Comparison of ENCODE assay signal across 11 cellular contexts in genomic region chr9:110116543-110116885, GRCh38.
DNase-seq lines count a peak whose midpoint lies in the region; ATAC-seq and TF ChIP-seq lines count a peak whose summit lies in the region.
"Had no signal": no experiment of that assay in that cellular context is flagged by ENCODE, and none has a peak within 500 bp of the region (broad histone marks: within the 10 kb centered on the region; RNA-seq: fewer than 3 reads in every experiment).

No MANE protein-coding gene starts in this region.

- H3K9ac ChIP-seq in adipocyte (ENCODE audit: low read length): peak overlapping the region; percentile 39

- H4K20me1 ChIP-seq in hepatocyte (ENCODE audit: insufficient read depth, poor library complexity, severe bottlenecking): no peaks in the 10 kb centered on the region

- H3K4me2 ChIP-seq in hepatocyte: no peak overlapping the region

- H3K36me3 ChIP-seq in adipocyte (ENCODE audit: control insufficient read depth, insufficient read depth, low read length, severe bottlenecking) (peaks cover 54% of the 10 kb centered on the region), hepatocyte (replicated peaks; ENCODE audit: insufficient read depth, low read depth) (no peaks in the 10 kb centered on the region), thoracic aorta (no peaks in the 10 kb centered on the region)

- H3K9me2 ChIP-seq in hepatocyte (replicated peaks; ENCODE audit: insufficient read depth): no peaks in the 10 kb centered on the region

- H3K27me3 ChIP-seq in adipocyte (replicated peaks; ENCODE audit: control insufficient read depth, insufficient read depth, low read length): no peaks in the 10 kb centered on the region
- H3K27me3 ChIP-seq in hepatocyte: no peaks in the 10 kb centered on the region
- no peaks in the 10 kb centered on the region for H3K27me3 ChIP-seq in thoracic aorta (replicated peaks; ENCODE audit: insufficient read depth)

- ATAC-seq in thoracic aorta (ENCODE audit: insufficient number of reproducible peaks, low FRiP score, low read depth) (peak; percentile 39), GM21528 (IDR thresholded peaks at IDR 0.05; ENCODE audit: low FRiP score, unreplicated experiment) (no peak)
- ATAC-seq: effector memory CD8-positive, alpha-beta T cell; left colon had no signal

- no peaks in the 10 kb centered on the region for H3K79me2 ChIP-seq in hepatocyte

- peak overlapping the region; percentile 64 for H3K4me3 ChIP-seq in adipocyte (ENCODE audit: low read length)
- no peak overlapping the region for H3K4me3 ChIP-seq in hepatocyte
- H3K4me3 ChIP-seq in thoracic aorta: no peak overlapping the region

- 64% methylated on average over 3 of the region's 3 CpGs for whole genome bisulfite sequencing in hepatocyte (ENCODE audit: low lambda C conversion rate, missing lambda C conversion rate)

- no peak overlapping the region for H2AFZ ChIP-seq in hepatocyte

- H3K27ac ChIP-seq in hepatocyte (peak overlapping the region; percentile 70), thoracic aorta (no peak overlapping the region)
- H3K27ac ChIP-seq: VCaP had no signal

- H3K4me1 ChIP-seq in adipocyte (ENCODE audit: control insufficient read depth, insufficient read depth, low read length) (peaks cover 38% of the 10 kb centered on the region), hepatocyte (ENCODE audit: insufficient read depth) (peaks cover 15% of the 10 kb centered on the region), thoracic aorta (ENCODE audit: control insufficient read depth in 1 of 2, low read depth in 2 of 2) (peaks cover 17 to 27% of the 10 kb centered on the region in 2 donors)

- DNase-seq in HT1080 (ENCODE audit: low read depth) (peak; percentile 49), adipocyte (ENCODE audit: low read depth) (peak; percentile 87), hepatocyte (ENCODE audit: low spot score) (peak; percentile 51), thoracic aorta (ENCODE audit: low spot score) (no peak), NCI-H1417 treated with DMSO at 0.1 percent for 48 hours (lab: John Stamatoyannopoulos, UW) (no peak), inferior parietal cortex (ENCODE audit: extremely low spot score) (no peak)
- DNase-seq: effector memory CD8-positive, alpha-beta T cell; KG1; left colon had no signal

- TF ChIP-seq CTCF in hepatocyte (IDR thresholded peaks at IDR 0.05; ENCODE audit: poor library complexity) (no peak), thoracic aorta (IDR thresholded peaks at IDR 0.05) (no peak)

- H3K9me3 ChIP-seq in adipocyte (ENCODE audit: control insufficient read depth, low read length): no peaks in the 10 kb centered on the region
- H3K9me3 ChIP-seq in hepatocyte (ENCODE audit: low read depth): no peaks in the 10 kb centered on the region
- no peaks in the 10 kb centered on the region for H3K9me3 ChIP-seq in thoracic aorta

Comparison
In these comparisons a context has a peak if more than half of its experiments do, and no peak if none do; other contexts are left out.
1. DNase-seq: peak in HT1080 (single experiment), adipocyte (single experiment) and hepatocyte (single experiment); none in thoracic aorta (single experiment), NCI-H1417 treated with DMSO at 0.1 percent for 48 hours (single experiment) and inferior parietal cortex (single experiment).